26 cellular contexts compared by ENCODE assay signal in genomic region chr9:136460772-136461325, GRCh38.
"Had no signal": no experiment of that assay in that cellular context is flagged by ENCODE, and none has a peak within 500 bp of the region (broad histone marks: within the 10 kb centered on the region; RNA-seq: fewer than 3 reads in every experiment).

No MANE protein-coding gene starts in this region.

- H3K27me3 Mint-ChIP-seq: dendritic cell treated with granulocyte-macrophage colony-stimulating factor and Interleukin-4, amounts not matched to agents 40 ng/mL and 50 ng/mL, for 4 days; effector memory CD8-positive, alpha-beta T cell; naive B cell had no signal

- H3K27ac ChIP-seq: colonic mucosa, epithelial cell of prostate, esophagus muscularis mucosa, foreskin keratinocyte, gastroesophageal sphincter, heart left ventricle, hepatocyte, left lung, lower lobe of right lung had no signal

- ATAC-seq: effector memory CD8-positive, alpha-beta T cell; foreskin keratinocyte; gastroesophageal sphincter; heart left ventricle; left cardiac atrium; left lung; left ventricle myocardium superior; lower lobe of right lung; mucosa of descending colon had no signal

- H3K27ac Mint-ChIP-seq: dendritic cell treated with granulocyte-macrophage colony-stimulating factor and Interleukin-4, amounts not matched to agents 40 ng/mL and 50 ng/mL, for 4 days; effector memory CD8-positive, alpha-beta T cell; endodermal cell; immature natural killer cell; mesothelial cell of epicardium had no signal

- DNase-seq: colonic mucosa; cortex of kidney; effector CD8-positive, alpha-beta T cell; effector memory CD8-positive, alpha-beta T cell; endodermal cell; erythroblast; foreskin keratinocyte; heart left ventricle; hypothalamus; immature natural killer cell; islet precursor cell; left cardiac atrium; left lung; left ventricle myocardium superior; lower lobe of right lung; mesenchymal stem cell; mucosa of descending colon; naive B cell had no signal

- H3K4me3 ChIP-seq: colonic mucosa, esophagus muscularis mucosa, gastroesophageal sphincter, heart left ventricle, hepatocyte, left lung, lower lobe of right lung, mucosa of descending colon had no signal

- H3K4me1 Mint-ChIP-seq: endodermal cell, immature natural killer cell, mesothelial cell of epicardium had no signal

- H3K4me3 Mint-ChIP-seq: dendritic cell treated with granulocyte-macrophage colony-stimulating factor and Interleukin-4, amounts not matched to agents 40 ng/mL and 50 ng/mL, for 4 days; effector memory CD8-positive, alpha-beta T cell; endodermal cell; immature natural killer cell; mesothelial cell of epicardium; naive B cell had no signal

- H3K27me3 ChIP-seq: colonic mucosa, esophagus muscularis mucosa, foreskin keratinocyte, gastroesophageal sphincter, heart left ventricle, hepatocyte, left lung had no signal

- H2AFZ ChIP-seq: hepatocyte had no signal

- H3K9me3 ChIP-seq: colonic mucosa, esophagus muscularis mucosa, gastroesophageal sphincter, heart left ventricle, left lung, lower lobe of right lung, mucosa of descending colon had no signal

- H3K9me3 Mint-ChIP-seq: dendritic cell treated with granulocyte-macrophage colony-stimulating factor and Interleukin-4, amounts not matched to agents 40 ng/mL and 50 ng/mL, for 4 days; effector memory CD8-positive, alpha-beta T cell; endodermal cell; immature natural killer cell; mesothelial cell of epicardium; naive B cell had no signal

- H3K4me2 ChIP-seq: hepatocyte had no signal

- H3K4me1 ChIP-seq: colonic mucosa, esophagus muscularis mucosa, foreskin keratinocyte, gastroesophageal sphincter, heart left ventricle, left lung, lower lobe of right lung had no signal

- FAIRE-seq: endometrium, frontal cortex had no signal
